Comparison of ENCODE assay signal across 7 cellular contexts in the genomic region with DNA sequence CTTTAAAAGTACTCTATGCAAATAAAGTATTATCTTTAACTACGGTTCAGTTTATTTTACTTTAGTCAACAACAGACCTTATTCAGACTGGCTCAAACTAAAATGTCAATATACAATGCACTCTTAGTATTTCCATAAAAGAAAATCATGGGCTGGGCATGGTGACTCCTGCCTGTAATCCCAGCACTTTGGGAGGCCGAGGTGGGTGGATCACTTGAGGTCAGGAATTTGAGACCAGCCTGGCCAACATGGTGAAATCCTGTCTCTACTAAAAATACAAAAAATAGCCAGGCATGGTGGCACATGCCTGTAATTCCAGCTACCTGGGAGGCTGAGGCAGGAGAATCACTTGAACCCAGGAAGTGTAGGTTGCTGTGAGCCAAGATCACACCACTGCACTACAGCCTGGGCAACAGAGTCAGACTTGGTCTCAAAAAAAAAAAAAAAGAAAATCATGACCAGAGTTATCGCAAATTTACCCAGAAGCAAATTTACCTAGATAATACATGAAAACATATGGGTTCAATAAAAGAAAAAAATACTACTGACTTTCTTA. TPM values are rescaled to one million over a fixed set of nuclear protein-coding genes. Genes with fewer than 3 reads are reported as not detected.
DNase-seq lines count a peak whose midpoint lies in the region; ATAC-seq, FAIRE-seq and TF ChIP-seq lines count a peak whose summit lies in the region.
"Not testable (repeated sequence)": the region's sequence is repeated elsewhere in the genome, so short reads cannot be mapped to it uniquely, and the experiment has no call there.

No MANE protein-coding gene starts in this region.

- not testable (repeated sequence) for H3K36me3 ChIP-seq in Caco-2 (ENCODE audit: control insufficient read depth, insufficient read depth, low read length); neural progenitor cell
- peaks cover 11% of the 10 kb centered on the region for H3K36me3 ChIP-seq in Loucy (ENCODE audit: insufficient read depth, low read length)
- peaks cover 39% of the 10 kb centered on the region for H3K36me3 ChIP-seq in K562 (ENCODE audit: control insufficient read depth, insufficient read depth, low read length)
- peaks cover 3 to 36% of the 10 kb centered on the region in 2 experiments; a peak in 4 of 5 replicates for H3K36me3 ChIP-seq in HepG2 (replicated peaks in 1 of 2; ENCODE audit: control insufficient read depth in 1 of 2, insufficient read depth in 2 of 2, low read length in 2 of 2)

- peaks cover 28% of the 10 kb centered on the region for H3K4me1 Mint-ChIP-seq in Caco-2 (ENCODE audit: low read depth, unreplicated experiment)
- H3K4me1 Mint-ChIP-seq in activated T-helper 1 cell treated with anti-CD3 and anti-CD28 coated beads, Interleukin-12 subunit alpha, Interleukin-12 subunit beta, Interleukin-2, Interleukin-4 antibody, amounts not matched to agents 30 ng/mL and 10 ng/mL and 1 ng/mL, durations not matched to agents 14 hours and 24 hours and 36 hours (ENCODE audit: low read depth), result peaks cover 30% of the 10 kb centered on the region
- H3K4me1 Mint-ChIP-seq in neural progenitor cell, result peaks cover 18% of the 10 kb centered on the region

- peaks cover 24% of the 10 kb centered on the region for H3K79me2 ChIP-seq in Loucy (ENCODE audit: insufficient read depth, low read length)
- H3K79me2 ChIP-seq in K562 (ENCODE audit: control insufficient read depth, insufficient read depth, low read length), result peaks cover 30% of the 10 kb centered on the region
- H3K79me2 ChIP-seq in HepG2 (ENCODE audit: insufficient read depth, low read length), result not testable (repeated sequence)
- H3K79me2 ChIP-seq in neural progenitor cell (ENCODE audit: low read depth), result peaks cover 26% of the 10 kb centered on the region

- not testable (repeated sequence) for H3K27ac ChIP-seq in K562 (ENCODE audit: extremely low read depth, low read depth, low read length); HepG2 (ENCODE audit: extremely low read length, insufficient read depth, low read length); neural progenitor cell

- not testable (repeated sequence) for TF ChIP-seq POLR2A in K562 (conservative IDR thresholded peaks at IDR 0.05); HepG2 (IDR thresholded peaks at IDR 0.05; ENCODE audit: insufficient read depth in 1 of 2, low read depth in 2 of 2, low read length in 2 of 2)

- peak; percentile 57 to 63 for DNase-seq in Caco-2
- DNase-seq in SK-MEL-5 (ENCODE audit: low read depth, low spot score), result peak; percentile 47
- DNase-seq in activated T-helper 1 cell treated with anti-CD3 and anti-CD28 coated beads, Interleukin-12 subunit alpha, Interleukin-12 subunit beta, Interleukin-2, Interleukin-4 antibody, amounts not matched to agents 30 ng/mL and 10 ng/mL and 1 ng/mL, durations not matched to agents 14 hours and 24 hours and 36 hours (ENCODE audit: low spot score); K562 (ENCODE audit: extremely low read depth in 1 of 4, low spot score in 3 of 4); neural progenitor cell (ENCODE audit: low spot score): not testable (repeated sequence)
- DNase-seq in HepG2 (ENCODE audit: low spot score), result peak; percentile 53

- not testable (repeated sequence) for TF ChIP-seq CTCF in Caco-2 (IDR thresholded peaks at IDR 0.05; ENCODE audit: insufficient read depth in 1 of 2, low read depth in 1 of 2, low read length in 1 of 2, severe bottlenecking in 1 of 2, unreplicated experiment in 1 of 2); Loucy (conservative IDR thresholded peaks at IDR 0.05; ENCODE audit: low read length); K562 (IDR thresholded peaks at IDR 0.05 in 2 of 3, conservative IDR thresholded peaks at IDR 0.05 in 1 of 3; ENCODE audit: insufficient read depth in 2 of 3, low read depth in 1 of 3, low read length in 3 of 3); HepG2 (CRISPR knock-in tag; IDR thresholded peaks at IDR 0.05); neural progenitor cell (IDR thresholded peaks at IDR 0.05)

- not testable (repeated sequence) for TF ChIP-seq EP300 in K562 (IDR thresholded peaks at IDR 0.05; ENCODE audit: low read length); HepG2 (IDR thresholded peaks at IDR 0.05; ENCODE audit: low read depth in 2 of 2, low read length in 2 of 2); HepG2 (CRISPR knock-in tag; IDR thresholded peaks at IDR 0.05; ENCODE audit: borderline replicate concordance)

- H3K9ac ChIP-seq in Loucy (ENCODE audit: low read depth, low read length, poor library complexity, severe bottlenecking), result peak overlapping the region; percentile 92
- H3K9ac ChIP-seq in K562 (ENCODE audit: insufficient read depth in 1 of 2, low read depth in 2 of 2, low read length in 2 of 2), result 0 out of 4 replicates have a peak overlapping the region, but pooled peaks of 1 of the 2 experiments have one; percentile 89
- H3K9ac ChIP-seq in HepG2 (ENCODE audit: insufficient read depth, low read depth, low read length); neural progenitor cell: not testable (repeated sequence)

- H3K36me3 Mint-ChIP-seq in Caco-2 (ENCODE audit: insufficient read depth, unreplicated experiment), result peaks cover 65% of the 10 kb centered on the region
- peaks cover 17% of the 10 kb centered on the region for H3K36me3 Mint-ChIP-seq in activated T-helper 1 cell treated with anti-CD3 and anti-CD28 coated beads, Interleukin-12 subunit alpha, Interleukin-12 subunit beta, Interleukin-2, Interleukin-4 antibody, amounts not matched to agents 30 ng/mL and 10 ng/mL and 1 ng/mL, durations not matched to agents 14 hours and 24 hours and 36 hours (ENCODE audit: low read depth)
- peaks cover 15% of the 10 kb centered on the region for H3K36me3 Mint-ChIP-seq in neural progenitor cell

- POLR2A ChIA-PET in Caco-2 (lab: Charles Lee) (interaction anchor here (0.6 kb wide), 1 partner anchor 17 kb away, joined by 7 read pairs; no protein-coding TSS in a partner anchor), K562 (lab: Yijun Ruan, JAX) (interaction anchor here (0.8 kb wide), 1 partner anchor 52 kb away, joined by 3 read pairs; no protein-coding TSS in a partner anchor)
- POLR2A ChIA-PET in HepG2 (lab: Yijun Ruan, JAX), result not testable (repeated sequence)

- not testable (repeated sequence) for H3F3A ChIP-seq in Loucy (ENCODE audit: low read depth); neural progenitor cell (ENCODE audit: low read depth)

- peak overlapping the region; percentile 85 for H3K27ac Mint-ChIP-seq in Caco-2 (ENCODE audit: unreplicated experiment)
- H3K27ac Mint-ChIP-seq in activated T-helper 1 cell treated with anti-CD3 and anti-CD28 coated beads, Interleukin-12 subunit alpha, Interleukin-12 subunit beta, Interleukin-2, Interleukin-4 antibody, amounts not matched to agents 30 ng/mL and 10 ng/mL and 1 ng/mL, durations not matched to agents 14 hours and 24 hours and 36 hours; neural progenitor cell: not testable (repeated sequence)

- H3K4me3 ChIP-seq in Caco-2 (ENCODE audit: low read depth, low read length); K562; HepG2 (replicated peaks in 1 of 3; ENCODE audit: insufficient read depth in 1 of 3, low read depth in 2 of 3, low read length in 3 of 3); neural progenitor cell: not testable (repeated sequence)
- H3K4me3 ChIP-seq in Loucy (ENCODE audit: low read length, poor library complexity, severe bottlenecking), result peak overlapping the region; percentile 94

- H3K4me3 Mint-ChIP-seq in Caco-2 (ENCODE audit: unreplicated experiment), result peak overlapping the region; percentile 81
- peak overlapping the region; percentile 6 for H3K4me3 Mint-ChIP-seq in activated T-helper 1 cell treated with anti-CD3 and anti-CD28 coated beads, Interleukin-12 subunit alpha, Interleukin-12 subunit beta, Interleukin-2, Interleukin-4 antibody, amounts not matched to agents 30 ng/mL and 10 ng/mL and 1 ng/mL, durations not matched to agents 14 hours and 24 hours and 36 hours
- peak overlapping the region; percentile 95 for H3K4me3 Mint-ChIP-seq in neural progenitor cell

- CTCF ChIA-PET in Caco-2 (lab: Charles Lee); K562 (lab: Yijun Ruan, JAX; ENCODE audit: low intra/inter-chr PET ratio): not testable (repeated sequence)
- CTCF ChIA-PET in HepG2 (lab: Yijun Ruan, JAX; ENCODE audit: low intra/inter-chr PET ratio, low total read pairs), result interaction anchor here (0.7 kb wide), 1 partner anchor 37 kb away, joined by 3 read pairs; no protein-coding TSS in a partner anchor

- intact Hi-C loops in Caco-2 (cut with micrococcal nuclease; ENCODE audit: unreplicated experiment), result loop anchor here (5.0 kb wide), 1 partner anchor 109 kb away; no protein-coding TSS in a partner anchor
- intact Hi-C loops in activated T-helper 1 cell treated with anti-CD3 and anti-CD28 coated beads, Interleukin-12 subunit alpha, Interleukin-12 subunit beta, Interleukin-2, Interleukin-4 antibody, amounts not matched to agents 30 ng/mL and 10 ng/mL and 1 ng/mL, durations not matched to agents 14 hours and 24 hours and 36 hours (cut with micrococcal nuclease), result loop anchor here (5.0 kb wide), 4 partner anchors 369 to 689 kb away; a partner anchor contains a TSS
- intact Hi-C loops in K562 (cut with micrococcal nuclease); HepG2 (cut with micrococcal nuclease; ENCODE audit: unreplicated experiment): not testable (repeated sequence)

- peak overlapping the region; percentile 93 for H3K4me2 ChIP-seq in Loucy (ENCODE audit: low read depth, low read length, poor library complexity, severe bottlenecking)
- not testable (repeated sequence) for H3K4me2 ChIP-seq in K562 (ENCODE audit: insufficient read depth, low read length)
- 0 out of 2 replicates have a peak overlapping the region, but pooled peaks have one; percentile 0 for H3K4me2 ChIP-seq in HepG2 (ENCODE audit: low read depth, low read length)
- H3K4me2 ChIP-seq in neural progenitor cell, result peak overlapping the region; percentile 85

- not testable (repeated sequence) for H3K9me1 ChIP-seq in K562 (ENCODE audit: control insufficient read depth, insufficient read depth, low read length)

- not testable (repeated sequence) for BruUV-seq in Caco-2 (replicated peaks; lab: Mats Ljungman, UMichigan); K562 (replicated peaks; lab: Mats Ljungman, UMichigan); HepG2 (replicated peaks; lab: Mats Ljungman, UMichigan)

- not testable (repeated sequence) for H3K27me3 ChIP-seq in Caco-2 (replicated peaks; ENCODE audit: control insufficient read depth, insufficient read depth, low read length); Loucy (ENCODE audit: insufficient read depth, low read length, poor library complexity, severe bottlenecking); K562 (ENCODE audit: control insufficient read depth in 2 of 2, insufficient read depth in 2 of 2, low read length in 2 of 2); HepG2 (ENCODE audit: control insufficient read depth in 1 of 2, insufficient read depth in 2 of 2, low read length in 2 of 2); neural progenitor cell

- in situ Hi-C loops in SK-MEL-5 (cut with HindIII; ENCODE audit: low pct_unique_long_range_greater_than_20kb, low sequenced_read_pairs); K562 (cut with MboI); HepG2 (cut with HindIII; ENCODE audit: extremely low pct_ligation_motif_present, low pct_unique_long_range_greater_than_20kb): not testable (repeated sequence)

- 58% methylated on average over 3 of the region's 3 CpGs for WGBS in K562 (ENCODE audit: insufficient coverage, low coverage, missing lambda C conversion rate)
- WGBS in HepG2 (ENCODE audit: low lambda C conversion rate), result 45% methylated on average over 3 of the region's 3 CpGs

- not testable (repeated sequence) for ATAC-seq in K562, HepG2

- not testable (repeated sequence) for H3K27me3 Mint-ChIP-seq in Caco-2 (ENCODE audit: insufficient read depth, unreplicated experiment); activated T-helper 1 cell treated with anti-CD3 and anti-CD28 coated beads, Interleukin-12 subunit alpha, Interleukin-12 subunit beta, Interleukin-2, Interleukin-4 antibody, amounts not matched to agents 30 ng/mL and 10 ng/mL and 1 ng/mL, durations not matched to agents 14 hours and 24 hours and 36 hours (ENCODE audit: insufficient read depth); neural progenitor cell (ENCODE audit: insufficient read depth, low read depth)

- H3K9me2 ChIP-seq in Loucy (replicated peaks; ENCODE audit: low read depth, low read length), result not testable (repeated sequence)

- H3K4me1 ChIP-seq in Caco-2 (peaks cover 48% of the 10 kb centered on the region), Loucy (ENCODE audit: insufficient read depth, low read length, poor library complexity, severe bottlenecking) (peaks cover 29% of the 10 kb centered on the region), K562 (replicated peaks in 1 of 2; ENCODE audit: control insufficient read depth in 2 of 2, insufficient read depth in 2 of 2, low read length in 2 of 2) (peaks cover 9 to 16% of the 10 kb centered on the region in 2 experiments), HepG2 (ENCODE audit: insufficient read depth, low read length) (peaks cover 29% of the 10 kb centered on the region)
- not testable (repeated sequence) for H3K4me1 ChIP-seq in neural progenitor cell

- not testable (repeated sequence) for H4K20me1 ChIP-seq in Loucy (ENCODE audit: insufficient read depth, low read length, poor library complexity, severe bottlenecking); K562 (replicated peaks; ENCODE audit: control insufficient read depth, insufficient read depth, low read length); HepG2 (ENCODE audit: insufficient read depth, low read length); neural progenitor cell (ENCODE audit: low read depth)

- not testable (repeated sequence) for FAIRE-seq in K562 (lab: Jason Lieb, UNC)
- FAIRE-seq in HepG2 (lab: Jason Lieb, UNC), result peak; percentile 37

- not testable (repeated sequence) for H3K9me3 Mint-ChIP-seq in Caco-2 (ENCODE audit: unreplicated experiment); activated T-helper 1 cell treated with anti-CD3 and anti-CD28 coated beads, Interleukin-12 subunit alpha, Interleukin-12 subunit beta, Interleukin-2, Interleukin-4 antibody, amounts not matched to agents 30 ng/mL and 10 ng/mL and 1 ng/mL, durations not matched to agents 14 hours and 24 hours and 36 hours; neural progenitor cell

- not testable (repeated sequence) for H2AFZ ChIP-seq in Loucy (ENCODE audit: low read length); K562 (ENCODE audit: low read depth, low read length); HepG2 (ENCODE audit: low read length); neural progenitor cell (replicated peaks)

- H3K9me3 ChIP-seq in Caco-2; Loucy (ENCODE audit: insufficient read depth, low read depth, low read length); K562 (replicated peaks; ENCODE audit: control insufficient read depth, insufficient read depth, low read depth, low read length); HepG2 (ENCODE audit: low read length); neural progenitor cell (ENCODE audit: low read depth): not testable (repeated sequence)

- TF ChIP-seq RAD21 in K562 (CRISPR knock-in tag; conservative IDR thresholded peaks at IDR 0.05 in 1 of 2, IDR thresholded peaks at IDR 0.05 in 1 of 2); HepG2 (CRISPR knock-in tag; IDR thresholded peaks at IDR 0.05): not testable (repeated sequence)

RNA-seq across cellular contexts. Expression of a gene that starts 2.2 kb away (rescaled TPM):
- total RNA-seq in Caco-2 (2022) (132 and 152 TPM in 2 replicates), K562 (2014; rRNA removed) (49.4 and 56.9 TPM in 2 replicates), K562 (2014; rRNA removed; fragmentation: Illumina TruSeq; extraction: Trizol) (61.1 and 64.2 TPM in 2 replicates), K562 (2015; rRNA removed; fragmentation: Illumina TruSeq; extraction: Trizol) (48.4 and 49.8 TPM in 2 replicates), K562 (2021) (51.8 and 59.4 TPM in 2 replicates), HepG2 (2016; rRNA removed; fragmentation: Illumina TruSeq; extraction: Trizol) (23.3 and 28.5 TPM in 2 replicates), neural progenitor cell (ENCODE audit: low replicate concordance) (52.8 and 54.9 TPM in 2 replicates)
- 1,012 and 1,069 TPM in 2 replicates for total RNA-seq in SK-MEL-5 (2014; rRNA removed; shearing (Covaris generic))
- 579 and 677 TPM in 2 replicates for polyA plus RNA-seq in SK-MEL-5 (2015; cell fraction: cytosol; rRNA removed)
- 1,086 and 1,093 TPM in 2 replicates for polyA plus RNA-seq in SK-MEL-5 (2015; cell fraction: nucleus; rRNA removed)
- total RNA-seq in activated T-helper 1 cell treated with anti-CD3 and anti-CD28 coated beads, Interleukin-12 subunit alpha, Interleukin-12 subunit beta, Interleukin-2, Interleukin-4 antibody, amounts not matched to agents 30 ng/mL and 10 ng/mL and 1 ng/mL, durations not matched to agents 14 hours and 24 hours and 36 hours, result 27.3 and 28.2 TPM in 2 replicates
- total RNA-seq in K562 (2011; cell fraction: chromatin; rRNA removed; ENCODE audit: low replicate concordance), result 88.3 and 95.2 TPM in 2 replicates
- total RNA-seq in K562 (2011; cell fraction: nucleolus; rRNA removed), result 51.5 and 54.2 TPM in 2 replicates
- 88.9 and 141 TPM in 2 replicates for total RNA-seq in K562 (2011; cell fraction: nucleoplasm; rRNA removed)
- polyA plus RNA-seq in K562 (2011; rRNA removed) (107 and 108 TPM in 2 replicates), K562 (2014; fragmentation: Illumina TruSeq; extraction: Trizol) (71.0 and 72.2 TPM in 2 replicates), K562 (2014; fragmentation: Nextera tagmentation; extraction: Ambion mirVana) (10 to 100 TPM; 74.5 to 86.8 TPM), K562 (2014; rRNA removed) (55.2 and 59.5 TPM in 2 replicates), HepG2 (2011; rRNA removed) (24.3 and 30.8 TPM in 2 replicates)
- 40.2 and 54.9 TPM in 2 replicates for polyA plus RNA-seq in K562 (2011; cell fraction: cytosol; rRNA removed)
- 48.4 and 66.4 TPM in 2 replicates for polyA plus RNA-seq in K562 (2011; cell fraction: nucleus; rRNA removed)
- 57.0 and 64.2 TPM in 2 replicates for polyA plus RNA-seq in K562 (2012)
- polyA minus RNA-seq in K562 (2011; rRNA and poly(A)+ RNA removed), result 60.0 and 78.8 TPM in 2 replicates
- 16.2 and 25.4 TPM in 2 replicates for polyA minus RNA-seq in K562 (2011; cell fraction: cytosol; rRNA and poly(A)+ RNA removed)
- 29.8 and 53.8 TPM in 2 replicates for polyA minus RNA-seq in K562 (2011; cell fraction: nucleus; rRNA and poly(A)+ RNA removed)
- 12.0 and 14.1 TPM in 2 replicates for total RNA-seq in HepG2 (2016; cell fraction: cytosol; rRNA removed; fragmentation: Illumina TruSeq; extraction: Trizol; ENCODE audit: low read depth)
- 25.7 and 25.9 TPM in 2 replicates for total RNA-seq in HepG2 (2016; cell fraction: insoluble cytoplasmic fraction; rRNA removed; fragmentation: Illumina TruSeq; extraction: Trizol)
- 18.1 and 20.7 TPM in 2 replicates for total RNA-seq in HepG2 (2016; cell fraction: membrane; rRNA removed; fragmentation: Illumina TruSeq; extraction: Trizol)
- 38.3 and 38.4 TPM in 2 replicates for total RNA-seq in HepG2 (2016; cell fraction: nucleus; rRNA removed; fragmentation: Illumina TruSeq; extraction: Trizol)
- 14.7 and 17.2 TPM in 2 replicates for polyA plus RNA-seq in HepG2 (2011; cell fraction: cytosol; rRNA removed)
- 14.9 and 19.7 TPM in 2 replicates for polyA plus RNA-seq in HepG2 (2011; cell fraction: nucleus; rRNA removed)
- polyA plus RNA-seq in HepG2 (2012), result 18.4 and 21.3 TPM in 2 replicates
- 10.6 and 14.9 TPM in 2 replicates for polyA plus RNA-seq in HepG2 (2016; cell fraction: cytosol; fragmentation: Illumina TruSeq; extraction: Trizol; ENCODE audit: low read depth)
- 37.2 and 41.0 TPM in 2 replicates for polyA plus RNA-seq in HepG2 (2016; cell fraction: insoluble cytoplasmic fraction; fragmentation: Illumina TruSeq; extraction: Trizol; ENCODE audit: low read depth)
- 14.6 and 19.3 TPM in 2 replicates for polyA plus RNA-seq in HepG2 (2016; cell fraction: membrane; fragmentation: Illumina TruSeq; extraction: Trizol; ENCODE audit: low read depth)
- polyA plus RNA-seq in HepG2 (2016; cell fraction: nucleus; fragmentation: Illumina TruSeq; extraction: Trizol; ENCODE audit: insufficient read depth, low read depth), result 27.9 and 28.4 TPM in 2 replicates
- 32.1 and 53.3 TPM in 2 replicates for polyA minus RNA-seq in HepG2 (2011; rRNA and poly(A)+ RNA removed; ENCODE audit: low replicate concordance)
- polyA minus RNA-seq in HepG2 (2011; cell fraction: cytosol; rRNA and poly(A)+ RNA removed), result 8.5 and 11.2 TPM in 2 replicates
- 56.8 and 61.8 TPM in 2 replicates for polyA minus RNA-seq in HepG2 (2011; cell fraction: nucleus; rRNA and poly(A)+ RNA removed)

Comparison
In these comparisons a context has a peak if more than half of its experiments do, and no peak if none do; other contexts are left out.
1. H3K4me3 Mint-ChIP-seq: peak in every context shown above with its lines; median percentile 95 in neural progenitor cell; 81 in Caco-2; 6 in activated T-helper 1 cell treated with anti-CD3 and anti-CD28 coated beads, Interleukin-12 subunit alpha, Interleukin-12 subunit beta, Interleukin-2, Interleukin-4 antibody, amounts not matched to agents 30 ng/mL and 10 ng/mL and 1 ng/mL, durations not matched to agents 14 hours and 24 hours and 36 hours.